ENCODE assay signal across 11 cellular contexts in the genomic region with DNA sequence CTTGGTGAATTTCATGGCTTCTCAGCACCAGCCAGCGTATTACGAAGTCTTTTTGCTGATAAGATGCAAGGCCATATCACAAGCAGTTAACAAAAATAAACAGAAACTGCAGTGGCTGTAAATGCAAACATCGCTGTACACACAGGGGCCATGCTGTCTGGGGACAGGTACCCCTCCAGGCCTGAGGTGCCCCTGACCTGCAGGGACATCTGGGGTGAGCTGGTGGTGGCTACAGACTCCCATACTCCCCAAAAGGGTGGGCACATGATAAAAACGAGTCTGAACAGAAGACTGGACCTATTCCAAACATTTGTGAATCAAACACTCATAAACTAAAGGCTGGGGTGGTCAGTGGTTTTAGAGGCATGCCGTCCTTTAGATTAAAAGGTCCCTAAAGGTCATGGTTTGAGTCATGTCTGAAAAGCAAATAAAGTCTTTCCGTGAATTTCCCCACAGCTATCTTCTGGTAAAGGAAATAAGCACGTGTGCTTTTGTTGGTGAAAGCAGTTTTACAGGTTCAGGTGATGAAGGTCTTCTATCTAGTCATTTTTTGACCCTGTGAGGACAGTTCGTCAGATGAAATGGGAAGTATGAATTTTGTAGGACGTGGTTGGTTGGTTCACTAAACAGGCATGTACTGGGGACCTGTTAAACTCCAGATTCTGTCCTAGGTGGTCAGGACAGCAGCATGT. TPM values are rescaled to one million over a fixed set of nuclear protein-coding genes. Genes with fewer than 3 reads are reported as not detected.
A peak's percentile ranks its signal among the peaks of the same experiment; 100 is the strongest.
DNase-seq lines count a peak whose midpoint lies in the region; ATAC-seq, FAIRE-seq and TF ChIP-seq lines count a peak whose summit lies in the region.
"Had no signal": no experiment of that assay in that cellular context is flagged by ENCODE, and none has a peak within 500 bp of the region (broad histone marks: within the 10 kb centered on the region; RNA-seq: fewer than 3 reads in every experiment).

No MANE protein-coding gene starts in this region.

- POLR2A ChIA-PET in CD4-positive, alpha-beta T cell (lab: Charles Lee) = interaction anchor here (0.7 to 1.9 kb wide), 2 partner anchors 14 to 53 kb away, joined by 3 to 5 read pairs; no protein-coding TSS in a partner anchor

- intact Hi-C loops in CD4-positive, alpha-beta T cell (cut with DNase I, micrococcal nuclease) = loop anchor here in 1 of 2 experiments (5.0 kb wide), 1 partner anchor 34 kb away; no protein-coding TSS in a partner anchor

- H3K4me1 Mint-ChIP-seq in CD4-positive, alpha-beta T cell (ENCODE audit: low read depth) = peaks cover 95% of the 10 kb centered on the region
- H3K4me1 Mint-ChIP-seq in endothelial cell (ENCODE audit: unreplicated experiment) = peaks cover 8% of the 10 kb centered on the region

- DNase-seq in CD4-positive, alpha-beta T cell = no peak
- DNase-seq in RCC 7860 (ENCODE audit: low spot score) = peak; percentile 58
- DNase-seq in fibroblast of villous mesenchyme (ENCODE audit: low read depth) = peak; percentile 79
- no peak for DNase-seq in AG08395 (ENCODE audit: low spot score)
- DNase-seq in BE2C = no peak
- no peak for DNase-seq in endothelial cell (ENCODE audit: low spot score)
- DNase-seq: left cardiac atrium had no signal

- peak overlapping the region; percentile 10 for H3K27ac ChIP-seq in CD4-positive, alpha-beta T cell (ENCODE audit: low read depth, low read length)
- H3K27ac ChIP-seq: cardiac muscle cell had no signal

- H3K36me3 ChIP-seq in BE2C = no peaks in the 10 kb centered on the region
- H3K36me3 ChIP-seq: cardiac muscle cell had no signal

- H3K4me1 ChIP-seq in BE2C = no peaks in the 10 kb centered on the region

- FAIRE-seq in RCC 7860 (lab: Jason Lieb, UNC) = peak; percentile 93

- H3K4me3 Mint-ChIP-seq in CD4-positive, alpha-beta T cell = peak overlapping the region; percentile 39
- H3K4me3 Mint-ChIP-seq in endothelial cell (ENCODE audit: unreplicated experiment) = no peak overlapping the region
- H3K4me3 Mint-ChIP-seq: CD14-positive monocyte had no signal

- CTCF ChIA-PET in CD4-positive, alpha-beta T cell (lab: Charles Lee) = interaction anchor here (0.9 kb wide), 1 partner anchor 53 kb away, joined by 3 read pairs; no protein-coding TSS in a partner anchor

- no peak for TF ChIP-seq CTCF in CD4-positive, alpha-beta T cell (IDR thresholded peaks at IDR 0.05)
- TF ChIP-seq CTCF in fibroblast of villous mesenchyme (IDR thresholded peaks at IDR 0.05; ENCODE audit: insufficient read depth, low read depth, low read length) (no peak), BE2C (IDR thresholded peaks at IDR 0.05; ENCODE audit: low read depth, low read length) (no peak), endothelial cell (IDR thresholded peaks at IDR 0.05; ENCODE audit: unreplicated experiment) (no peak)

- H3K9me3 ChIP-seq in CD4-positive, alpha-beta T cell (ENCODE audit: control insufficient read depth, low read length) = no peaks in the 10 kb centered on the region
- H3K9me3 ChIP-seq in BE2C = no peaks in the 10 kb centered on the region

- no peak for ATAC-seq in CD4-positive, alpha-beta T cell (ENCODE audit: poor library complexity)
- ATAC-seq in GM21447 (IDR thresholded peaks at IDR 0.05; ENCODE audit: unreplicated experiment) = peak; percentile 59
- no peak for ATAC-seq in HG02884 (IDR thresholded peaks at IDR 0.05; ENCODE audit: unreplicated experiment)

- peaks cover 10% of the 10 kb centered on the region for H3K36me3 Mint-ChIP-seq in CD4-positive, alpha-beta T cell (ENCODE audit: low read depth)
- no peaks in the 10 kb centered on the region for H3K36me3 Mint-ChIP-seq in endothelial cell (ENCODE audit: low read depth, unreplicated experiment)

- no peaks in the 10 kb centered on the region for H3K27me3 Mint-ChIP-seq in CD4-positive, alpha-beta T cell
- H3K27me3 Mint-ChIP-seq in endothelial cell (ENCODE audit: unreplicated experiment) = no peaks in the 10 kb centered on the region

- peak overlapping the region; percentile 63 for H3K27ac Mint-ChIP-seq in CD4-positive, alpha-beta T cell
- no peak overlapping the region for H3K27ac Mint-ChIP-seq in endothelial cell (ENCODE audit: unreplicated experiment)
- H3K27ac Mint-ChIP-seq: CD14-positive monocyte had no signal

- H3K9me3 Mint-ChIP-seq in CD4-positive, alpha-beta T cell = no peaks in the 10 kb centered on the region
- H3K9me3 Mint-ChIP-seq in endothelial cell (ENCODE audit: unreplicated experiment) = no peaks in the 10 kb centered on the region
- H3K9me3 Mint-ChIP-seq: CD14-positive monocyte had no signal

- no peaks in the 10 kb centered on the region for H3K27me3 ChIP-seq in CD4-positive, alpha-beta T cell (ENCODE audit: control insufficient read depth, insufficient read depth, low read length)
- H3K27me3 ChIP-seq in BE2C = no peaks in the 10 kb centered on the region
- H3K27me3 ChIP-seq: cardiac muscle cell had no signal

- H3K4me3 ChIP-seq in fibroblast of villous mesenchyme (ENCODE audit: low read depth, low read length) (no peak overlapping the region), BE2C (ENCODE audit: low read depth, low read length) (no peak overlapping the region)
- H3K4me3 ChIP-seq: cardiac muscle cell had no signal

RNA-seq across cellular contexts. Expression of a gene that starts 36.8 kb away (rescaled TPM):
- 10 to 100 TPM; 82.6 to 91.8 TPM for total RNA-seq in CD4-positive, alpha-beta T cell
- 30.9 and 54.4 TPM in 2 replicates for total RNA-seq in fibroblast of villous mesenchyme
- polyA plus RNA-seq in BE2C (2012; ENCODE audit: insufficient read depth, insufficient read length, low read depth) = 5.4 TPM
- 14.3 TPM for total RNA-seq in endothelial cell (ENCODE audit: unreplicated experiment)

Comparison
In these comparisons a context has a peak if more than half of its experiments do, and no peak if none do; other contexts are left out.
1. DNase-seq: peak in RCC 7860 (single experiment) and fibroblast of villous mesenchyme (single experiment); none in CD4-positive, alpha-beta T cell (0 of 10), AG08395 (single experiment), BE2C (single experiment) and endothelial cell (single experiment).